Comparison of ENCODE assay signal across 10 cellular contexts in the genomic region with DNA sequence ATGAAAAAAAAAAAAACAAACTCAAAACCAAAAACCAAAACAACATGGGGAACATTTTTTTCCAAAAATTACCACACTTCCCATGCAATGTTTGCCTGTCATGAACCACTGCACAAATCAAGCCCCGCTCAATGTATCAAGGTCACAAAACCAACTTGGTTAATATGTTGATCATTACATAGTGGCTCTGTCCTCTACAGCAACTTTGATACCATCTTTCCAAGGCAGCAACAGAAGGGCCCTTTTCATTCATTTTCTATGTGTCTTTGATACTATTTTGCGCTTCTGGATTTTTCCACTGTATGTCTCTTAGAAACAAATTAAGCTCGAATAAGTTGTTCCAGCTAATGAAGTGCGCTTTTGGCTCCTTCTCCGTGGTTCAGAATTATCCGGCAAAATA. TPM values are rescaled to one million over a fixed set of nuclear protein-coding genes. Genes with fewer than 3 reads are reported as not detected.
A peak's percentile ranks its signal among the peaks of the same experiment; 100 is the strongest.
DNase-seq lines count a peak whose midpoint lies in the region; ATAC-seq and TF ChIP-seq lines count a peak whose summit lies in the region.
"Had no signal": no experiment of that assay in that cellular context is flagged by ENCODE, and none has a peak within 500 bp of the region (broad histone marks: within the 10 kb centered on the region; RNA-seq: fewer than 3 reads in every experiment).

No MANE protein-coding gene starts in this region.

- H3K4me3 Mint-ChIP-seq in activated CD4-positive, alpha-beta memory T cell treated with anti-CD3 and anti-CD28 coated beads, Interleukin-2, amount 10 ng/mL, durations not matched to agents 7 days and 5 days, result peak overlapping the region; percentile 78

- H3K4me1 ChIP-seq in HEK293 (ENCODE audit: control insufficient read depth, insufficient read depth, low read length), result peaks cover 8% of the 10 kb centered on the region
- peaks cover 9 to 58% (median 14%) of the 10 kb centered on the region in 3 donors for H3K4me1 ChIP-seq in gastroesophageal sphincter
- no peaks in the 10 kb centered on the region for H3K4me1 ChIP-seq in smooth muscle cell (ENCODE audit: low read depth)

- peaks cover 28% of the 10 kb centered on the region for H3K4me1 Mint-ChIP-seq in activated CD4-positive, alpha-beta memory T cell treated with anti-CD3 and anti-CD28 coated beads, Interleukin-2, amount 10 ng/mL, durations not matched to agents 7 days and 5 days

- no peak for TF ChIP-seq CTCF in HEK293 (tag by site-specific recombination; IDR thresholded peaks at IDR 0.05)
- no peak for TF ChIP-seq CTCF in gastroesophageal sphincter (IDR thresholded peaks at IDR 0.05)
- no peak for TF ChIP-seq CTCF in smooth muscle cell (IDR thresholded peaks at IDR 0.05; ENCODE audit: borderline replicate concordance, insufficient read depth, poor library complexity, severe bottlenecking)

- no peak for TF ChIP-seq POLR2A in gastroesophageal sphincter (IDR thresholded peaks at IDR 0.05)

- POLR2A ChIA-PET in HEK293 (lab: Yijun Ruan, JAX), result interaction anchor here (1.6 kb wide), 1 partner anchor 25 kb away, joined by 6 read pairs; a partner anchor contains a TSS
- POLR2A ChIA-PET in activated CD4-positive, alpha-beta memory T cell treated with anti-CD3 and anti-CD28 coated beads, Interleukin-2, amount 10 ng/mL, durations not matched to agents 7 days and 5 days (lab: Charles Lee), result interaction anchor here (1.8 kb wide), 1 partner anchor 14 kb away, joined by 4 read pairs; no protein-coding TSS in a partner anchor

- DNase-seq in activated CD4-positive, alpha-beta memory T cell treated with anti-CD3 and anti-CD28 coated beads, Interleukin-2, amount 10 ng/mL, durations not matched to agents 7 days and 5 days, result no peak
- DNase-seq in smooth muscle cell (lab: John Stamatoyannopoulos, UW; ENCODE audit: unreplicated experiment), result no peak
- no peak for DNase-seq in activated effector memory CD4-positive, alpha-beta T cell treated with Interleukin-2 at 50 U/mL for 16 hours
- DNase-seq in stimulated activated CD4-positive, alpha-beta T cell treated with anti-CD3 and anti-CD28 coated beads, Interleukin-4, amount 100 ng/mL, for 4 hours, result no peak
- DNase-seq: activated CD4-positive, alpha-beta T cell treated with anti-CD3 and anti-CD28 coated beads, Interleukin-2, amount 50 U/mL, for 1 hour; KBM-7 had no signal

- H3K27ac Mint-ChIP-seq in activated CD4-positive, alpha-beta memory T cell treated with anti-CD3 and anti-CD28 coated beads, Interleukin-2, amount 10 ng/mL, durations not matched to agents 7 days and 5 days, result no peak overlapping the region

- H3K27me3 ChIP-seq in gastroesophageal sphincter (no peaks in the 10 kb centered on the region), smooth muscle cell (ENCODE audit: low read depth) (no peaks in the 10 kb centered on the region)

- H3K4me3 ChIP-seq in HEK293 (ENCODE audit: low read depth, low read length) (peak overlapping the region; percentile 87; the same call in 1 of the 2 replicates), gastroesophageal sphincter (peak overlapping the region; percentile 79 to 87), smooth muscle cell (peak overlapping the region; percentile 64)

- no peaks in the 10 kb centered on the region for H3K9me3 Mint-ChIP-seq in activated CD4-positive, alpha-beta memory T cell treated with anti-CD3 and anti-CD28 coated beads, Interleukin-2, amount 10 ng/mL, durations not matched to agents 7 days and 5 days

- TF ChIP-seq EP300 in gastroesophageal sphincter (IDR thresholded peaks at IDR 0.05), result no peak

- H4K20me1 ChIP-seq in smooth muscle cell (ENCODE audit: low read depth), result no peaks in the 10 kb centered on the region

- H3K36me3 ChIP-seq in HEK293 (ENCODE audit: control insufficient read depth in 2 of 2, insufficient read depth in 1 of 2, low read length in 2 of 2) (peaks cover 0 to 5% of the 10 kb centered on the region in 2 experiments; a peak in 1 of 3 replicates), gastroesophageal sphincter (peaks cover 0 to 9% of the 10 kb centered on the region in 2 donors), smooth muscle cell (ENCODE audit: low read depth) (no peaks in the 10 kb centered on the region)

- 29 to 33% methylated on average over 6 of the region's 6 CpGs for WGBS in gastroesophageal sphincter (ENCODE audit: low coverage in 1 of 2), 2 donors
- 81% methylated on average over 6 of the region's 6 CpGs for WGBS in smooth muscle cell (ENCODE audit: low lambda C conversion rate)

- ATAC-seq in gastroesophageal sphincter, result no peak
- no peak for ATAC-seq in GM19351 (IDR thresholded peaks at IDR 0.05; ENCODE audit: unreplicated experiment)
- ATAC-seq in GM19023 (IDR thresholded peaks at IDR 0.05; ENCODE audit: unreplicated experiment), result no peak

- no peaks in the 10 kb centered on the region for H3K9me3 ChIP-seq in HEK293 (ENCODE audit: control insufficient read depth, insufficient read depth, low read depth, low read length)
- no peaks in the 10 kb centered on the region for H3K9me3 ChIP-seq in gastroesophageal sphincter
- H3K9me3 ChIP-seq in smooth muscle cell (replicated peaks; ENCODE audit: low read depth), result no peaks in the 10 kb centered on the region

- peak overlapping the region; percentile 88 for H3K4me2 ChIP-seq in smooth muscle cell

- no peak overlapping the region for H2AFZ ChIP-seq in smooth muscle cell (ENCODE audit: low read depth)

- H3K36me3 Mint-ChIP-seq in activated CD4-positive, alpha-beta memory T cell treated with anti-CD3 and anti-CD28 coated beads, Interleukin-2, amount 10 ng/mL, durations not matched to agents 7 days and 5 days (ENCODE audit: low read depth), result no peaks in the 10 kb centered on the region

- CTCF ChIA-PET in HEK293 (lab: Yijun Ruan, JAX), result no interaction called here
- CTCF ChIA-PET in activated CD4-positive, alpha-beta memory T cell treated with anti-CD3 and anti-CD28 coated beads, Interleukin-2, amount 10 ng/mL, durations not matched to agents 7 days and 5 days (lab: Charles Lee), result no interaction called here

- H3K9ac ChIP-seq in smooth muscle cell (ENCODE audit: low read depth), result peak overlapping the region; percentile 8

- peaks cover 40% of the 10 kb centered on the region for H3K79me2 ChIP-seq in smooth muscle cell (ENCODE audit: low read depth)

- H3F3A ChIP-seq in smooth muscle cell (ENCODE audit: low read depth), result no peaks in the 10 kb centered on the region

- H3K27me3 Mint-ChIP-seq in activated CD4-positive, alpha-beta memory T cell treated with anti-CD3 and anti-CD28 coated beads, Interleukin-2, amount 10 ng/mL, durations not matched to agents 7 days and 5 days, result peaks cover 4% of the 10 kb centered on the region

- no peak overlapping the region for H3K27ac ChIP-seq in HEK293 (ENCODE audit: extremely low read depth, low read depth, low read length)
- peak overlapping the region; percentile 92 to 96 (median 95) for H3K27ac ChIP-seq in gastroesophageal sphincter
- peak overlapping the region; percentile 93 for H3K27ac ChIP-seq in smooth muscle cell (ENCODE audit: low read depth)

TF ChIP-seq in HEK293, 187 proteins besides CTCF, POLR2A, EP300 and RAD21 (continues in another document):
- TF ChIP-seq ZNF701 (tag by site-specific recombination; IDR thresholded peaks at IDR 0.05) (no peak), ZNF157 (tag by site-specific recombination; IDR thresholded peaks at IDR 0.05) (no peak), ZNF394 (tag by site-specific recombination; IDR thresholded peaks at IDR 0.05; ENCODE audit: borderline replicate concordance) (no peak), ZNF302 (tag by site-specific recombination; IDR thresholded peaks at IDR 0.05; ENCODE audit: low read depth) (no peak), ZNF138 (tag by site-specific recombination; IDR thresholded peaks at IDR 0.05; ENCODE audit: borderline replicate concordance) (no peak), ZNF549 (tag by site-specific recombination; IDR thresholded peaks at IDR 0.05) (no peak), ZNF623 (tag by site-specific recombination; IDR thresholded peaks at IDR 0.05) (no peak)
- TF ChIP-seq, protein P1, sequence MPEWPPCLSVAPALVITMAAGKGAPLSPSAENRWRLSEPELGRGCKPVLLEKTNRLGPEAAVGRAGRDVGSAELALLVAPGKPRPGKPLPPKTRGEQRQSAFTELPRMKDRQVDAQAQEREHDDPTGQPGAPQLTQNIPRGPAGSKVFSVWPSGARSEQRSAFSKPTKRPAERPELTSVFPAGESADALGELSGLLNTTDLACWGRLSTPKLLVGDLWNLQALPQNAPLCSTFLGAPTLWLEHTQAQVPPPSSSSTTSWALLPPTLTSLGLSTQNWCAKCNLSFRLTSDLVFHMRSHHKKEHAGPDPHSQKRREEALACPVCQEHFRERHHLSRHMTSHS (tag by site-specific recombination; IDR thresholded peaks at IDR 0.05), result no peak

RNA-seq across cellular contexts. Expression of a gene that starts 1.5 kb away (rescaled TPM):
- total RNA-seq in activated CD4-positive, alpha-beta memory T cell treated with anti-CD3 and anti-CD28 coated beads, Interleukin-2, amount 10 ng/mL, durations not matched to agents 7 days and 5 days, result 1 to 10 TPM; 5.9 to 8.7 TPM
- 100 to 1,000 TPM; 121 to 183 (median 155) TPM for total RNA-seq in gastroesophageal sphincter
- 7.7 and 10.1 TPM in 2 replicates for total RNA-seq in smooth muscle cell
- 16.9 and 17.1 TPM in 2 replicates for polyA plus RNA-seq in smooth muscle cell

RNA-seq across cellular contexts. Expression of a gene that starts 24.6 kb away (rescaled TPM):
- under 1 TPM; 0.65 to 0.68 TPM for total RNA-seq in activated CD4-positive, alpha-beta memory T cell treated with anti-CD3 and anti-CD28 coated beads, Interleukin-2, amount 10 ng/mL, durations not matched to agents 7 days and 5 days
- total RNA-seq in gastroesophageal sphincter (10 to 100 TPM in 2 of 4 donors, 1 to 10 TPM in 2; 5.5 to 16.6 (median 9.1) TPM), smooth muscle cell (7.3 and 12.5 TPM in 2 replicates)
- 6.9 and 14.0 TPM in 2 replicates for polyA plus RNA-seq in smooth muscle cell

RNA-seq across cellular contexts. Expression of a gene that starts 50.6 kb away (rescaled TPM):
- not detected for total RNA-seq in activated CD4-positive, alpha-beta memory T cell treated with anti-CD3 and anti-CD28 coated beads, Interleukin-2, amount 10 ng/mL, durations not matched to agents 7 days and 5 days
- total RNA-seq in gastroesophageal sphincter (1 to 10 TPM; 1.1 to 3.6 (median 2.9) TPM), smooth muscle cell (0.27 and 0.36 TPM in 2 replicates)
- 0.18 and 0.65 TPM in 2 replicates for polyA plus RNA-seq in smooth muscle cell

Comparison
In these comparisons a context has a peak if more than half of its experiments do, and no peak if none do; other contexts are left out.
1. RNA of a gene that starts 1.5 kb away (total RNA-seq): 121 to 183 TPM in gastroesophageal sphincter; 7.7 to 10.1 TPM in smooth muscle cell and 5.9 to 8.7 TPM in activated CD4-positive, alpha-beta memory T cell treated with anti-CD3 and anti-CD28 coated beads, Interleukin-2, amount 10 ng/mL, durations not matched to agents 7 days and 5 days; every median in the first group is over 10 times any median in the second.
2. Peak in every context shown above with its lines, with median percentiles within 50 percentile points of each other: H3K4me3 ChIP-seq.